Comparison of ENCODE assay signal across 18 cellular contexts in genomic region chr2:174776686-174777085, GRCh38. TPM values are rescaled to one million over a fixed set of nuclear protein-coding genes. Genes with fewer than 3 reads are reported as not detected.
A peak's percentile ranks its signal among the peaks of the same experiment; 100 is the strongest.
DNase-seq lines count a peak whose midpoint lies in the region; TF ChIP-seq lines count a peak whose summit lies in the region.
"Had no signal": no experiment of that assay in that cellular context is flagged by ENCODE, and none has a peak within 500 bp of the region (broad histone marks: within the 10 kb centered on the region; RNA-seq: fewer than 3 reads in every experiment).

No MANE protein-coding gene starts in this region.

- H2AK5ac ChIP-seq in H9 (ENCODE audit: insufficient read length, low read length) (no peak overlapping the region), mesendoderm (ENCODE audit: low read length) (no peak overlapping the region)

- H3K23me2 ChIP-seq in H9 (ENCODE audit: insufficient read length, low read depth, low read length, poor library complexity, severe bottlenecking) = no peaks in the 10 kb centered on the region

- no peak overlapping the region for H3K14ac ChIP-seq in H9 (ENCODE audit: insufficient read depth, low read length)

- H3K36me3 Mint-ChIP-seq in H9 (ENCODE audit: insufficient read depth in 1 of 3, low read depth in 3 of 3) = no peaks in the 10 kb centered on the region
- H3K36me3 Mint-ChIP-seq: activated CD4-positive, alpha-beta memory T cell treated with anti-CD3 and anti-CD28 coated beads for 36 hours had no signal

- H4K91ac ChIP-seq in H9 (ENCODE audit: insufficient read length, low read depth, low read length) = no peak overlapping the region

- no peak overlapping the region for H2AFZ ChIP-seq in H9 (ENCODE audit: low read length)

- no peak overlapping the region for H3K4me3 Mint-ChIP-seq in H9
- H3K4me3 Mint-ChIP-seq: activated CD4-positive, alpha-beta memory T cell treated with anti-CD3 and anti-CD28 coated beads for 36 hours had no signal

- TF ChIP-seq CTCF in H9 (conservative IDR thresholded peaks at IDR 0.05) = no peak
- TF ChIP-seq CTCF in choroid plexus epithelial cell (conservative IDR thresholded peaks at IDR 0.05; ENCODE audit: low read depth, low read length) = no peak
- TF ChIP-seq CTCF in thyroid gland (IDR thresholded peaks at IDR 0.05) = no peak
- no peak for TF ChIP-seq CTCF in prostate gland (IDR thresholded peaks at IDR 0.05)

- DNase-seq in H9 (no peak), choroid plexus epithelial cell (ENCODE audit: low read depth) (peak; percentile 63), mesendoderm (no peak), NCI-H2107 (lab: John Stamatoyannopoulos, UW) (no peak), thyroid gland (no peak), prostate gland (ENCODE audit: low spot score) (no peak)
- no peak for DNase-seq in stimulated activated naive CD4-positive, alpha-beta T cell (lab: John Stamatoyannopoulos, UW)
- DNase-seq: activated effector memory CD4-positive, alpha-beta T cell treated with anti-CD3 and anti-CD28 coated beads, Interleukin-2, amount 50 U/mL, for 16 hours; GF-D8; GOT3; NCI-H2171; NCI-H524 treated with DMSO at 0.1 percent for 48 hours; nucleus accumbens; SHP77 treated with DMSO at 0.1 percent for 48 hours; testis had no signal

- H3K9me3 Mint-ChIP-seq in H9 = no peaks in the 10 kb centered on the region
- H3K9me3 Mint-ChIP-seq: activated CD4-positive, alpha-beta memory T cell treated with anti-CD3 and anti-CD28 coated beads for 36 hours had no signal

- H3K56ac ChIP-seq in H9 (ENCODE audit: insufficient read length, low read depth, low read length) (no peak overlapping the region), mesendoderm (ENCODE audit: low read length) (peak overlapping the region; percentile 2)

- H3K27me3 ChIP-seq in H9 (ENCODE audit: insufficient read depth, low read length) (no peaks in the 10 kb centered on the region), mesendoderm (ENCODE audit: insufficient read depth, low read length, poor library complexity) (no peaks in the 10 kb centered on the region), thyroid gland (no peaks in the 10 kb centered on the region), prostate gland (replicated peaks; ENCODE audit: insufficient read depth) (no peaks in the 10 kb centered on the region)
- H3K27me3 ChIP-seq: testis had no signal

- TF ChIP-seq POLR2A in thyroid gland (IDR thresholded peaks at IDR 0.05) = no peak
- no peak for TF ChIP-seq POLR2A in prostate gland (IDR thresholded peaks at IDR 0.05)

- H3K23ac ChIP-seq in H9 (ENCODE audit: insufficient read length, low read depth, low read length) (no peak overlapping the region), mesendoderm (ENCODE audit: low read length) (no peak overlapping the region)

- peaks cover 5% of the 10 kb centered on the region; the same call in 1 of the 2 replicates for H3K4me1 ChIP-seq in H9 (ENCODE audit: insufficient read depth, low read length)
- peaks cover 29% of the 10 kb centered on the region for H3K4me1 ChIP-seq in mesendoderm (ENCODE audit: control insufficient read depth, low read depth, low read length)
- peaks cover 0 to 9% of the 10 kb centered on the region in 2 donors for H3K4me1 ChIP-seq in thyroid gland
- no peaks in the 10 kb centered on the region for H3K4me1 ChIP-seq in prostate gland (replicated peaks)

- no peak overlapping the region for H3T11ph ChIP-seq in H9 (ENCODE audit: low read length)

- peak overlapping the region; percentile 22 to 71 (median 28); a peak in 3 of 7 replicates for H3K27ac Mint-ChIP-seq in H9
- H3K27ac Mint-ChIP-seq: activated CD4-positive, alpha-beta memory T cell treated with anti-CD3 and anti-CD28 coated beads for 36 hours had no signal

- H2BK20ac ChIP-seq in H9 (ENCODE audit: low read depth, low read length, poor library complexity, severe bottlenecking) = no peak overlapping the region

- intact Hi-C loops in thyroid gland (cut with DNase I) = no loop called here
- intact Hi-C loops in prostate gland (cut with DNase I) = no loop called here

- H3K4me1 Mint-ChIP-seq in H9 = peaks cover 75 to 88% of the 10 kb centered on the region in 2 experiments

- no peak overlapping the region for H3K18ac ChIP-seq in H9 (ENCODE audit: insufficient read length, low read depth, low read length)
- peak overlapping the region; percentile 3 for H3K18ac ChIP-seq in mesendoderm (ENCODE audit: low read length)

- no peak overlapping the region for H3K4ac ChIP-seq in H9 (ENCODE audit: low read depth, low read length)
- H3K4ac ChIP-seq in mesendoderm (ENCODE audit: low read depth, low read length) = no peak overlapping the region

- H3K79me1 ChIP-seq in H9 (ENCODE audit: insufficient read depth, low read depth, low read length, poor library complexity, severe bottlenecking) (no peaks in the 10 kb centered on the region), mesendoderm (ENCODE audit: low read length) (no peaks in the 10 kb centered on the region)

- H4K20me1 ChIP-seq in H9 (ENCODE audit: control insufficient read depth, insufficient read depth, insufficient read length) = no peaks in the 10 kb centered on the region

- H4K8ac ChIP-seq in H9 (replicated peaks; ENCODE audit: insufficient read length, low read depth, low read length) (no peak overlapping the region), mesendoderm (ENCODE audit: low read depth, low read length) (no peak overlapping the region)

- H2BK15ac ChIP-seq in H9 (ENCODE audit: low read depth, low read length) (no peak overlapping the region), mesendoderm (replicated peaks; ENCODE audit: low read depth) (no peak overlapping the region)

- WGBS in H9 (ENCODE audit: extremely low coverage, insufficient read length, low lambda C conversion rate) = no CpG with 5 or more reads among the region's 3 CpGs
- no CpG with 5 or more reads among the region's 3 CpGs for WGBS in mesendoderm (ENCODE audit: extremely low coverage, insufficient coverage, low lambda C conversion rate)
- WGBS in thyroid gland, 2 donors = 81 to 83% methylated on average over 3 of the region's 3 CpGs
- WGBS in prostate gland = 38% methylated on average over 3 of the region's 3 CpGs

- no peak overlapping the region for H2BK12ac ChIP-seq in H9 (ENCODE audit: insufficient read length, low read depth, low read length)

- no peak overlapping the region for H3K27ac ChIP-seq in H9 (ENCODE audit: insufficient read length, low read depth, low read length)
- H3K27ac ChIP-seq in mesendoderm (ENCODE audit: low read depth, low read length) = no peak overlapping the region
- no peak overlapping the region for H3K27ac ChIP-seq in thyroid gland
- H3K27ac ChIP-seq in prostate gland = no peak overlapping the region
- H3K27ac ChIP-seq: coronary artery, testis had no signal

- H2BK5ac ChIP-seq in H9 (ENCODE audit: insufficient read length, low read length) = no peak overlapping the region
- no peak overlapping the region for H2BK5ac ChIP-seq in mesendoderm (ENCODE audit: low read length)

- no peak overlapping the region for H3K9ac ChIP-seq in H9 (ENCODE audit: extremely low read depth, insufficient read length, low read length)
- no peak overlapping the region for H3K9ac ChIP-seq in mesendoderm (ENCODE audit: low read length)

- H3K9me3 ChIP-seq in H9 (ENCODE audit: control insufficient read depth, low read depth, low read length) (no peaks in the 10 kb centered on the region), thyroid gland (no peaks in the 10 kb centered on the region), prostate gland (no peaks in the 10 kb centered on the region)
- H3K9me3 ChIP-seq: testis had no signal

- no peak overlapping the region for H4K5ac ChIP-seq in H9 (ENCODE audit: insufficient read length, low read depth, low read length)
- no peak overlapping the region for H4K5ac ChIP-seq in mesendoderm (ENCODE audit: low read length)

- H3K4me3 ChIP-seq in choroid plexus epithelial cell (ENCODE audit: low read depth, low read length) (no peak overlapping the region), mesendoderm (ENCODE audit: low read length) (no peak overlapping the region), thyroid gland (replicated peaks in 1 of 3) (no peak overlapping the region), prostate gland (no peak overlapping the region)
- H3K4me3 ChIP-seq: coronary artery, testis had no signal

- peaks cover 4% of the 10 kb centered on the region for H3K27me3 Mint-ChIP-seq in H9 (ENCODE audit: low read depth)
- H3K27me3 Mint-ChIP-seq: activated CD4-positive, alpha-beta memory T cell treated with anti-CD3 and anti-CD28 coated beads for 36 hours had no signal

- no peak overlapping the region for H3K4me2 ChIP-seq in H9 (ENCODE audit: insufficient read depth, insufficient read length, low read length)
- H3K4me2 ChIP-seq in mesendoderm (ENCODE audit: low read length) = no peak overlapping the region

- no peaks in the 10 kb centered on the region for H3K36me3 ChIP-seq in mesendoderm (ENCODE audit: control insufficient read depth, insufficient read depth, low read length)
- no peaks in the 10 kb centered on the region for H3K36me3 ChIP-seq in thyroid gland
- H3K36me3 ChIP-seq in prostate gland = no peaks in the 10 kb centered on the region

- H2BK120ac ChIP-seq in H9 (ENCODE audit: low read depth, low read length, poor library complexity, severe bottlenecking) (no peak overlapping the region), mesendoderm (ENCODE audit: low read depth, low read length) (no peak overlapping the region)

- no peaks in the 10 kb centered on the region for H3K79me2 ChIP-seq in H9 (ENCODE audit: insufficient read depth, low read length)
- no peaks in the 10 kb centered on the region for H3K79me2 ChIP-seq in mesendoderm (ENCODE audit: control insufficient read depth, insufficient read depth, low read length)

RNA-seq across cellular contexts. Expression of gene CHRNA1, which starts 12.4 kb away (rescaled TPM):
- total RNA-seq in H9 (2021) (not detected in 2 replicates), thyroid gland (not detected), prostate gland (1 to 10 TPM in 1 of 2 donors, not detected in 1; 4.0 TPM)
- polyA plus RNA-seq in mesendoderm (2013, experiment 1 of 2) = 5.7 TPM
- polyA plus RNA-seq in mesendoderm (2013, experiment 2 of 2) = 5.2 TPM
- total RNA-seq: activated CD4-positive, alpha-beta memory T cell treated with anti-CD3 and anti-CD28 coated beads for 36 hours; kidney epithelial cell had no signal
